Comparison of ENCODE assay signal across 19 cellular contexts in genomic region chr22:47132428-47132825, GRCh38.
"Had no signal": no experiment of that assay in that cellular context is flagged by ENCODE, and none has a peak within 500 bp of the region (broad histone marks: within the 10 kb centered on the region; RNA-seq: fewer than 3 reads in every experiment).

No MANE protein-coding gene starts in this region.

- H3K27me3 ChIP-seq: colonic mucosa, esophagus squamous epithelium, gastroesophageal sphincter, pancreas, right lobe of liver, testis, tibial nerve had no signal

- H3K4me1 Mint-ChIP-seq: stimulated activated memory B cell treated with anti-CD40 and anti-IgM and Interleukin-4, amounts not matched to agents 10 μg/mL and 1 μg/mL and 100 μg/mL, for 72 hours; stimulated activated naive CD8-positive, alpha-beta T cell treated with anti-CD3 and anti-CD28 coated beads, Interleukin-15, amount 100 ng/mL, for 72 hours had no signal

- DNase-seq: colonic mucosa; dermis blood vessel endothelial cell; esophagus squamous epithelium; foreskin fibroblast; glutamatergic neuron; islet precursor cell; mesendoderm; naive B cell; nucleus accumbens; stimulated activated CD4-positive, alpha-beta T cell treated with anti-CD3 and anti-CD28 coated beads, Interleukin-4, amount 100 ng/mL, for 24 hours; stimulated activated naive CD8-positive, alpha-beta T cell treated with anti-CD3 and anti-CD28 coated beads, Interleukin-15, amount 100 ng/mL, for 72 hours; testis had no signal

- FAIRE-seq: pancreas had no signal

- H3K27ac ChIP-seq: colonic mucosa, esophagus squamous epithelium, gastroesophageal sphincter, pancreas, right lobe of liver, testis, tibial nerve had no signal

- H3K4me3 Mint-ChIP-seq: naive B cell; neural crest cell; stimulated activated memory B cell treated with anti-CD40 and anti-IgM and Interleukin-4, amounts not matched to agents 10 μg/mL and 1 μg/mL and 100 μg/mL, for 72 hours; stimulated activated naive CD8-positive, alpha-beta T cell treated with anti-CD3 and anti-CD28 coated beads, Interleukin-15, amount 100 ng/mL, for 72 hours had no signal

- H3K9me3 ChIP-seq: colonic mucosa, esophagus squamous epithelium, gastroesophageal sphincter, pancreas, right lobe of liver, testis, tibial nerve had no signal

- H3K4me1 ChIP-seq: colonic mucosa, gastroesophageal sphincter, pancreas, right lobe of liver, testis, tibial nerve had no signal

- H3K4me3 ChIP-seq: colonic mucosa, esophagus squamous epithelium, gastroesophageal sphincter, pancreas, right lobe of liver, testis, tibial nerve had no signal

- H3K9me3 Mint-ChIP-seq: naive B cell; neural crest cell; stimulated activated memory B cell treated with anti-CD40 and anti-IgM and Interleukin-4, amounts not matched to agents 10 μg/mL and 1 μg/mL and 100 μg/mL, for 72 hours; stimulated activated naive CD8-positive, alpha-beta T cell treated with anti-CD3 and anti-CD28 coated beads, Interleukin-15, amount 100 ng/mL, for 72 hours had no signal

- ATAC-seq: gastroesophageal sphincter; pancreas; right lobe of liver; stimulated activated memory B cell treated with anti-CD40 and anti-IgM and Interleukin-4, amounts not matched to agents 10 μg/mL and 1 μg/mL and 100 μg/mL, for 72 hours; stimulated activated naive CD8-positive, alpha-beta T cell treated with anti-CD3 and anti-CD28 coated beads, Interleukin-15, amount 100 ng/mL, for 72 hours had no signal

- H3K27ac Mint-ChIP-seq: progenitor cell of endocrine pancreas; stimulated activated memory B cell treated with anti-CD40 and anti-IgM and Interleukin-4, amounts not matched to agents 10 μg/mL and 1 μg/mL and 100 μg/mL, for 72 hours; stimulated activated naive CD8-positive, alpha-beta T cell treated with anti-CD3 and anti-CD28 coated beads, Interleukin-15, amount 100 ng/mL, for 72 hours had no signal

- H3K36me3 Mint-ChIP-seq: naive B cell had no signal

- H3K27me3 Mint-ChIP-seq: naive B cell; stimulated activated memory B cell treated with anti-CD40 and anti-IgM and Interleukin-4, amounts not matched to agents 10 μg/mL and 1 μg/mL and 100 μg/mL, for 72 hours; stimulated activated naive CD8-positive, alpha-beta T cell treated with anti-CD3 and anti-CD28 coated beads, Interleukin-15, amount 100 ng/mL, for 72 hours had no signal

- H3K36me3 ChIP-seq: colonic mucosa, pancreas, right lobe of liver had no signal
